Comparison of ENCODE assay signal across 8 cellular contexts in the genomic region with DNA sequence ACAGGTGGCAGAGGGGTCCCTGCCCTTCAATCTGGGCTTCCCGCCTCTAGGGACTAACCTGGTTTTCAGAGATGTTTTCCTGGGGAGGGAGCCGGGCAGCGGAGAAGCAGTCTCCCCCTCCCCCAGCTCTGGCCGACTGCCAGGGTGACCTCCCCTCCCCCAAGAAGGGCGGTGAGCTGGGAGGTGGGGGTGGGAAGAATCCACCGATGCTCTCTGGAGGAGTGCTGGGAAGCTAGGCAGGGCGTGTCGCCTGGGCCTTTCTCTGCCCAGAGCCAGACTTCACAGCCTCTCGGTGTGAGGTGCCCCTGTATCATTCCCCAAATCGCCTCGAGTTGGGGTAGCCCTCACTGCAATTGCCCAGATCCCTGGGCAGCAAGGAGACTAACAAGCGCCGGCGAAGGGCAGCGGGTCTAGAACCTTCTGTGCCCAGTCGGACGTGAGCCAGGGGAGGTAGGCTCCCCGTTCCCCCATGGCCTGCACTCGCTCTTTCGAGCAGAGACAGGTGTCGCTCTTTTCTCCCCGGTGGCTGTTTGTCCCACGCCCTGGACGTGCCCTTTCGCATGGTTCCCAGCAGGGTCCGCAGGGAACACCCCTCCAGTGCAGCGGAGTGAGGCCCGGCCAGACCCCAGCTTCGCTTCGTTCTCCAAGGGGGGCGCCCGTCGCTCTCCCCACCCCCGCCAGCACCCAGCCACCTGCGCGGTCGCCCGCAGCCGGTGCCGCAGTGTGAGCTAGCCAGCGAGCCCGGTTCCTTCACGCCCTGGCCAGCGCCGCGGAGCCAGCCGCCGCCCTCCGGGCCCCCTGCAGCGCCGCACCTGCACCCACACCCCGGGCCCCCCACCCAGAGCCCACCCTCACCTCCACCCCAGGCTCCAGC. TPM values are rescaled to one million over a fixed set of nuclear protein-coding genes. Genes with fewer than 3 reads are reported as not detected.
DNase-seq lines count a peak whose midpoint lies in the region; ATAC-seq and TF ChIP-seq lines count a peak whose summit lies in the region.

No MANE protein-coding gene starts in this region.

- peaks cover 0 to 15% (median 0%) of the 10 kb centered on the region in 11 experiments; a peak in 6 of 22 replicates for H4K20me1 ChIP-seq in BLaER1 treated with 17β-estradiol and CSF1 and Interleukin-3, amounts not matched to agents 10 nM and 100 nM
- H4K20me1 ChIP-seq in neural progenitor cell (ENCODE audit: low read depth), result peaks cover 13% of the 10 kb centered on the region

- peaks cover 7% of the 10 kb centered on the region for H3K79me2 ChIP-seq in neural progenitor cell (ENCODE audit: low read depth)

- H3K36me3 Mint-ChIP-seq in neural progenitor cell, result no peaks in the 10 kb centered on the region

- H3K4me1 ChIP-seq in BLaER1 treated with 17β-estradiol and CSF1 and Interleukin-3, amounts not matched to agents 10 nM and 100 nM, result peaks cover 0 to 5% (median 0%) of the 10 kb centered on the region in 10 experiments; a peak in 3 of 20 replicates
- H3K4me1 ChIP-seq in neural progenitor cell, result peaks cover 23% of the 10 kb centered on the region

- H3K4me2 ChIP-seq in BLaER1 treated with 17β-estradiol and CSF1 and Interleukin-3, amounts not matched to agents 10 nM and 100 nM, result peak overlapping the region in 7 of 11 experiments; percentile 10 to 97 (median 21); a peak in 4 of 22 replicates
- H3K4me2 ChIP-seq in neural progenitor cell, result peak overlapping the region; percentile 88

- TF ChIP-seq CTCF in neural progenitor cell (IDR thresholded peaks at IDR 0.05), result no peak

- DNase-seq in NCI-H2171 treated with DMSO at 0.1 percent for 48 hours (lab: John Stamatoyannopoulos, UW) (peak; percentile 29), neural progenitor cell (ENCODE audit: low spot score) (peak; percentile 49), NCI-H524 (lab: John Stamatoyannopoulos, UW) (no peak), HuH-7 (ENCODE audit: low spot score) (no peak)
- no peak for DNase-seq in NK-92 treated with Interleukin-12 subunit alpha and Interleukin-12 subunit beta, amount 100 ng/mL, for 24 hours (lab: John Stamatoyannopoulos, UW)

- H3F3A ChIP-seq in neural progenitor cell (ENCODE audit: low read depth), result no peaks in the 10 kb centered on the region

- no peak overlapping the region for H3K27ac ChIP-seq in BLaER1 treated with 17β-estradiol and CSF1 and Interleukin-3, amounts not matched to agents 10 nM and 100 nM
- no peak overlapping the region for H3K27ac ChIP-seq in neural progenitor cell

- H3K9me3 Mint-ChIP-seq in neural progenitor cell, result no peaks in the 10 kb centered on the region

- peak; percentile 14 for ATAC-seq in esophagus mucosa
- no peak for ATAC-seq in HG02852 (IDR thresholded peaks at IDR 0.05; ENCODE audit: unreplicated experiment)

- H3K4me3 Mint-ChIP-seq in neural progenitor cell, result peak overlapping the region; percentile 80

- no peaks in the 10 kb centered on the region for H3K36me3 ChIP-seq in BLaER1 treated with 17β-estradiol and CSF1 and Interleukin-3, amounts not matched to agents 10 nM and 100 nM
- no peaks in the 10 kb centered on the region for H3K36me3 ChIP-seq in neural progenitor cell

- 0 out of 20 replicates have a peak overlapping the region, but pooled peaks of 1 of the 10 experiments have one; percentile 75 for H3K4me3 ChIP-seq in BLaER1 treated with 17β-estradiol and CSF1 and Interleukin-3, amounts not matched to agents 10 nM and 100 nM
- peak overlapping the region; percentile 97 for H3K4me3 ChIP-seq in neural progenitor cell

- H3K4me1 Mint-ChIP-seq in neural progenitor cell, result peaks cover 22% of the 10 kb centered on the region

- no peaks in the 10 kb centered on the region for H3K9me3 ChIP-seq in BLaER1 treated with 17β-estradiol and CSF1 and Interleukin-3, amounts not matched to agents 10 nM and 100 nM (replicated peaks in 1 of 11)
- H3K9me3 ChIP-seq in neural progenitor cell (ENCODE audit: low read depth), result no peaks in the 10 kb centered on the region

- H3K9ac ChIP-seq in BLaER1 treated with 17β-estradiol and CSF1 and Interleukin-3, amounts not matched to agents 10 nM and 100 nM, result no peak overlapping the region
- no peak overlapping the region for H3K9ac ChIP-seq in neural progenitor cell

- peaks cover 35 to 51% (median 42%) of the 10 kb centered on the region in 11 experiments for H3K27me3 ChIP-seq in BLaER1 treated with 17β-estradiol and CSF1 and Interleukin-3, amounts not matched to agents 10 nM and 100 nM
- H3K27me3 ChIP-seq in neural progenitor cell, result peaks cover 65% of the 10 kb centered on the region

- H3K27me3 Mint-ChIP-seq in neural progenitor cell (ENCODE audit: insufficient read depth, low read depth), result peaks cover 29% of the 10 kb centered on the region

- no peak overlapping the region for H3K27ac Mint-ChIP-seq in neural progenitor cell

- peak overlapping the region; percentile 98 for H2AFZ ChIP-seq in neural progenitor cell (replicated peaks)

RNA-seq across cellular contexts. Expression of gene RAB6B, which starts 1.1 kb away (rescaled TPM):
- total RNA-seq in esophagus mucosa (3.3 TPM), neural progenitor cell (ENCODE audit: low replicate concordance) (7.7 and 10.1 TPM in 2 replicates)

Comparison
In these comparisons a context has a peak if more than half of its experiments do, and no peak if none do; other contexts are left out.
1. DNase-seq: peak in NCI-H2171 treated with DMSO at 0.1 percent for 48 hours (single experiment) and neural progenitor cell (single experiment); none in NCI-H524 (0 of 2), HuH-7 (single experiment) and NK-92 treated with Interleukin-12 subunit alpha and Interleukin-12 subunit beta, amount 100 ng/mL, for 24 hours (single experiment).